In genomic region chr5:56384186-56384585, GRCh38 we compare ENCODE assay signal across 13 cellular contexts.
"Had no signal": no experiment of that assay in that cellular context is flagged by ENCODE, and none has a peak within 500 bp of the region (broad histone marks: within the 10 kb centered on the region; RNA-seq: fewer than 3 reads in every experiment).

No MANE protein-coding gene starts in this region.

- ATAC-seq: activated CD8-positive, alpha-beta T cell treated with anti-CD3 and anti-CD28 coated beads for 36 hours; left lobe of liver; natural killer cell treated with Interleukin-12 subunit alpha and Interleukin-12 subunit beta and Interleukin-15 and Interleukin-18, amount 100 ng/mL, for 72 hours had no signal

- H3K4me3 ChIP-seq: lung, transverse colon had no signal

- H3K27ac ChIP-seq: transverse colon had no signal

- DNase-seq: activated B cell treated with CpG ODN at 0.5 μM for 24 hours; activated CD4-positive, alpha-beta T cell treated with anti-CD3 and anti-CD28 coated beads for 48 hours; activated CD8-positive, alpha-beta T cell treated with anti-CD3 and anti-CD28 coated beads for 36 hours; activated naive CD4-positive, alpha-beta T cell treated with anti-CD3 and anti-CD28 coated beads for 36 hours; activated T-cell treated with anti-CD3 and anti-CD28 coated beads, Interleukin-2, amount 50 U/mL, for 24 hours; central memory CD4-positive, alpha-beta T cell; hippocampal formation; islet precursor cell; nucleus accumbens; transverse colon had no signal
